ENCODE assay signal across 28 cellular contexts in genomic region chr2:189255711-189256110, GRCh38.
"Had no signal": no experiment of that assay in that cellular context is flagged by ENCODE, and none has a peak within 500 bp of the region (broad histone marks: within the 10 kb centered on the region; RNA-seq: fewer than 3 reads in every experiment).

No MANE protein-coding gene starts in this region.

- H3K36me3 ChIP-seq: esophagus muscularis mucosa, left ventricle myocardium inferior, neural progenitor cell, upper lobe of left lung had no signal

- DNase-seq: activated CD4-positive, alpha-beta T cell treated with anti-CD3 and anti-CD28 coated beads, Interleukin-2, amount 50 U/mL, for 1 hour; activated CD8-positive, alpha-beta memory T cell treated with anti-CD3 and anti-CD28 coated beads for 24 hours; activated CD8-positive, alpha-beta memory T cell treated with anti-CD3 and anti-CD28 coated beads, Interleukin-2, amount 50 U/mL, for 4 hours; dorsolateral prefrontal cortex; effector memory CD8-positive, alpha-beta T cell; glutamatergic neuron; immature natural killer cell; kidney glomerular epithelial cell; left ventricle myocardium inferior; mammary epithelial cell; naive thymus-derived CD8-positive, alpha-beta T cell; posterior cingulate gyrus; small intestine; stimulated activated CD4-positive, alpha-beta T cell treated with anti-CD3 and anti-CD28 coated beads, Interleukin-2, amount 100 ng/mL, for 48 hours; stimulated activated CD8-positive, alpha-beta memory T cell treated with anti-CD3 and anti-CD28 coated beads, Interleukin-4, amount 100 ng/mL, for 48 hours; stimulated activated naive B cell treated with anti-CD40 and anti-IgM and Interleukin-4, amounts not matched to agents 10 μg/mL and 1 μg/mL and 100 μg/mL, for 72 hours; SW 1271; T-helper 17 cell; upper lobe of left lung had no signal

- FAIRE-seq: astrocyte, endothelial cell of umbilical vein, frontal cortex, small intestine had no signal

- H2AFZ ChIP-seq: hepatocyte, neural progenitor cell had no signal

- H3K9me3 Mint-ChIP-seq: central memory CD8-positive, alpha-beta T cell; neural progenitor cell; stimulated activated naive B cell treated with anti-CD40 and anti-IgM and Interleukin-4, amounts not matched to agents 10 μg/mL and 1 μg/mL and 100 μg/mL, for 72 hours had no signal

- H3K36me3 Mint-ChIP-seq: immature natural killer cell; mesothelial cell of epicardium; neural progenitor cell; stimulated activated naive B cell treated with anti-CD40 and anti-IgM and Interleukin-4, amounts not matched to agents 10 μg/mL and 1 μg/mL and 100 μg/mL, for 72 hours had no signal

- H3K27me3 ChIP-seq: dorsolateral prefrontal cortex, esophagus muscularis mucosa, hepatocyte, neural progenitor cell, upper lobe of left lung had no signal

- ATAC-seq: effector memory CD8-positive, alpha-beta T cell; naive thymus-derived CD8-positive, alpha-beta T cell; sciatic nerve; stimulated activated naive B cell treated with anti-CD40 and anti-IgM and Interleukin-4, amounts not matched to agents 10 μg/mL and 1 μg/mL and 100 μg/mL, for 72 hours; T-helper 17 cell had no signal

- H3K27ac ChIP-seq: dorsolateral prefrontal cortex, esophagus muscularis mucosa, left ventricle myocardium inferior, neural progenitor cell, upper lobe of left lung had no signal

- H3K4me1 Mint-ChIP-seq: central memory CD8-positive, alpha-beta T cell; immature natural killer cell; neural progenitor cell; stimulated activated naive B cell treated with anti-CD40 and anti-IgM and Interleukin-4, amounts not matched to agents 10 μg/mL and 1 μg/mL and 100 μg/mL, for 72 hours had no signal

- H3K9me3 ChIP-seq: esophagus muscularis mucosa, left ventricle myocardium inferior, upper lobe of left lung had no signal

- H3K27ac Mint-ChIP-seq: effector memory CD8-positive, alpha-beta T cell; immature natural killer cell; mesothelial cell of epicardium; naive thymus-derived CD8-positive, alpha-beta T cell; neural progenitor cell; stimulated activated naive B cell treated with anti-CD40 and anti-IgM and Interleukin-4, amounts not matched to agents 10 μg/mL and 1 μg/mL and 100 μg/mL, for 72 hours had no signal

- H3K4me3 ChIP-seq: dorsolateral prefrontal cortex, esophagus muscularis mucosa, hepatocyte, left ventricle myocardium inferior, neural progenitor cell, upper lobe of left lung had no signal

- H3K4me2 ChIP-seq: hepatocyte, neural progenitor cell had no signal

- H3K27me3 Mint-ChIP-seq: central memory CD8-positive, alpha-beta T cell; effector memory CD8-positive, alpha-beta T cell; stimulated activated naive B cell treated with anti-CD40 and anti-IgM and Interleukin-4, amounts not matched to agents 10 μg/mL and 1 μg/mL and 100 μg/mL, for 72 hours; T-helper 17 cell had no signal

- H3K4me3 Mint-ChIP-seq: central memory CD8-positive, alpha-beta T cell; effector memory CD8-positive, alpha-beta T cell; immature natural killer cell; mesothelial cell of epicardium; naive thymus-derived CD8-positive, alpha-beta T cell; neural progenitor cell; stimulated activated naive B cell treated with anti-CD40 and anti-IgM and Interleukin-4, amounts not matched to agents 10 μg/mL and 1 μg/mL and 100 μg/mL, for 72 hours; T-helper 17 cell had no signal

- H3K9ac ChIP-seq: neural progenitor cell had no signal

- H3K4me1 ChIP-seq: neural progenitor cell had no signal
